32 cellular contexts compared by ENCODE assay signal in genomic region chr10:70117646-70118045, GRCh38.
"Had no signal": no experiment of that assay in that cellular context is flagged by ENCODE, and none has a peak within 500 bp of the region (broad histone marks: within the 10 kb centered on the region; RNA-seq: fewer than 3 reads in every experiment).

No MANE protein-coding gene starts in this region.

- ATAC-seq: activated CD4-positive, alpha-beta T cell treated with anti-CD3 and anti-CD28 coated beads for 36 hours; activated CD4-positive, CD25-positive, alpha-beta regulatory T cell treated with anti-CD3 and anti-CD28 coated beads, Interleukin-2, amount 50 U/mL, for 24 hours; activated naive CD4-positive, alpha-beta T cell treated with anti-CD3 and anti-CD28 coated beads, Interleukin-2, amount 50 U/mL, for 72 hours; activated T-cell treated with anti-CD3 and anti-CD28 coated beads, Interleukin-2, amount 50 U/mL, for 4 hours; PC-3; WTC11 had no signal

- H3K4me1 ChIP-seq: Peyer's patch had no signal

- DNase-seq: activated CD4-positive, alpha-beta memory T cell treated with anti-CD3 and anti-CD28 coated beads for 36 hours; activated CD4-positive, alpha-beta T cell treated with anti-CD3 and anti-CD28 coated beads for 36 hours; activated CD4-positive, alpha-beta T cell treated with anti-CD3 and anti-CD28 coated beads, Interleukin-2, amount 10 ng/mL, durations not matched to agents 7 days and 5 days; activated CD8-positive, alpha-beta memory T cell treated with anti-CD3 and anti-CD28 coated beads, Interleukin-2, amount 50 U/mL, for 4 hours; activated gamma-delta T cell treated with Interleukin-2 at 50 U/mL for 16 hours; activated naive CD4-positive, alpha-beta T cell treated with anti-CD3 and anti-CD28 coated beads for 36 hours; activated T-cell treated with anti-CD3 and anti-CD28 coated beads for 4 hours; activated T-cell treated with anti-CD3 and anti-CD28 coated beads, Interleukin-2, amount 50 U/mL, for 4 hours; amniotic stem cell; brain microvascular endothelial cell; central memory CD4-positive, alpha-beta T cell; Kasumi-1; KBM-7; MG63; NCI-H1048; NCI-H1105 treated with DMSO at 0.1 percent for 48 hours; NCI-H1436; NCI-H1694; NCI-H1930; NCI-H2081 treated with DMSO at 0.1 percent for 48 hours; NCI-H226; NCI-H446 treated with DMSO at 0.1 percent for 48 hours; NCI-H524 treated with DMSO at 0.1 percent for 48 hours; PC-3; Peyer's patch; RPMI8226; SHP77 treated with DMSO at 0.1 percent for 48 hours; SK-N-SH had no signal

- H3K27ac ChIP-seq: brain microvascular endothelial cell, Peyer's patch, SJSA1 had no signal

- H3K9me3 ChIP-seq: MG63, Peyer's patch, SK-N-SH had no signal

- H3K4me3 ChIP-seq: MG63, Peyer's patch, SJSA1 had no signal

- H3K27me3 ChIP-seq: brain microvascular endothelial cell, MG63, Peyer's patch, SJSA1 had no signal
